ENCODE assay signal across 1 cellular context in genomic region chr4:7066493-7066892, GRCh38.
TF ChIP-seq lines count a peak whose summit lies in the region.

No MANE protein-coding gene starts in this region.

TF ChIP-seq in H1, 55 proteins besides CTCF, POLR2A, EP300 and RAD21:
- no peak for TF ChIP-seq BCL11A (IDR thresholded peaks at IDR 0.05; ENCODE audit: low read depth in 2 of 2, low read length in 2 of 2)
- no peak for TF ChIP-seq SIN3A (conservative IDR thresholded peaks at IDR 0.05 in 1 of 2, IDR thresholded peaks at IDR 0.05 in 1 of 2; ENCODE audit: low read depth in 1 of 2, low read length in 2 of 2)
- no peak for TF ChIP-seq NRF1 (IDR thresholded peaks at IDR 0.05; ENCODE audit: low read depth, low read length)
- no peak for TF ChIP-seq GABPA (IDR thresholded peaks at IDR 0.05; ENCODE audit: borderline replicate concordance, insufficient read depth, low read length)
- no peak for TF ChIP-seq ATF3 (IDR thresholded peaks at IDR 0.05; ENCODE audit: insufficient read depth, low read depth, low read length)
- TF ChIP-seq CEBPB (IDR thresholded peaks at IDR 0.05; ENCODE audit: low read depth, low read length) = no peak
- TF ChIP-seq RXRA (IDR thresholded peaks at IDR 0.05; ENCODE audit: insufficient read depth, low read depth, low read length) = no peak
